8 cellular contexts compared by ENCODE assay signal in the genomic region with DNA sequence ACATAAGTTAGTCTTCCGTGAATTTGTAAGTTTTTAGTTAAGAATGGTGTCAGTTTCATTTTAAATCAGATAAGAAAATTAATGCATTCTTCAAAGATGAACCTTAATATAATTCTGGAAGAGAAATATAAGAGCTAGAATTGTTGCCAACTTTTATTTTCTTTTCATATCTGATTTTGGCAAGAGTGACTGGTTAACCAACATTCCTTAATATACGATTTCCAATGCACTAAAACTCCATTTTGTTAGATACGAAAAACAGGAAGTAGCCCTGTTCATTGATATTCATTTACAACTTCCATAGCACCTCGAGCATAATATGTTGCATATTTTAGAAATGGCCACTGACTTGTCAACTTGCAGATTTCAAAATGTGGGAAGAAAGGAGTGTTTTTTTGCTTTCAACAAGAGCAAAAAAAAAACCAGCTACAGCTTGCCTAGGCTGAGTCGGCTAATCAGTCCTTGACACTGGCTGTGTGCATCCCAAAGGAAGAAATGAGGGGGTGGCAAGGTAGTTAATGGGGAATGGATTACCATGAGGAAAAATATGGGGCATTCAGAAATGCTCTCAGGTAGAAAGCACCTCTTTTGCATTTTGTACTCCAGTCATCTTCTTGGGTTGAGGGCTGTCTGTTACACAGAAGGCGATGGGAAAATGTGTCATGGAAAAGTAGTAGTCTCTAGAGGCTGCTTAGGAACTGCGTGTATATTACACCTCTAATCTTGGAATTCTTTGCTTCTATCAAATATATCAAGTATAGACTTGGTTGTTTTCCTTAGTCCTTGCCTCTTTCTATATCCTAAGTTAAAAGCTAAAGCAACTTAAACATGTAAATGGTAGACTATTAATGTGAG. TPM values are rescaled to one million over a fixed set of nuclear protein-coding genes. Genes with fewer than 3 reads are reported as not detected.
DNase-seq lines count a peak whose midpoint lies in the region; ATAC-seq, FAIRE-seq and TF ChIP-seq lines count a peak whose summit lies in the region.

No MANE protein-coding gene starts in this region.

- DNase-seq in GM12891 (ENCODE audit: insufficient read length, low spot score) (no peak), Peyer's patch (no peak), trophoblast cell (peak in 1 of 2 donors; percentile 49), ureter (ENCODE audit: low spot score) (no peak)
- DNase-seq in effector memory CD8-positive, alpha-beta T cell = no peak

- no peak overlapping the region for H3K14ac ChIP-seq in trophoblast cell (ENCODE audit: low read length)

- peaks cover 46 to 57% of the 10 kb centered on the region in 2 donors for H3K4me1 Mint-ChIP-seq in effector memory CD8-positive, alpha-beta T cell (ENCODE audit: low read depth in 2 of 2)

- no peak overlapping the region for H2AK5ac ChIP-seq in trophoblast cell (ENCODE audit: low read length)

- ATAC-seq in effector memory CD8-positive, alpha-beta T cell (replicated peaks) = no peak
- no peak for ATAC-seq in gastroesophageal sphincter
- ATAC-seq in GM18868 (IDR thresholded peaks at IDR 0.05; ENCODE audit: unreplicated experiment) = no peak
- no peak for ATAC-seq in esophagus mucosa

- H3K27me3 ChIP-seq in Peyer's patch (no peaks in the 10 kb centered on the region), trophoblast cell (ENCODE audit: insufficient read depth, low read length) (no peaks in the 10 kb centered on the region), gastroesophageal sphincter (no peaks in the 10 kb centered on the region)

- no peak overlapping the region for H3K4me2 ChIP-seq in trophoblast cell (ENCODE audit: low read length)

- H3K36me3 Mint-ChIP-seq in effector memory CD8-positive, alpha-beta T cell (ENCODE audit: insufficient read depth) = peaks cover 21% of the 10 kb centered on the region

- peak overlapping the region; percentile 81 for H3K4ac ChIP-seq in trophoblast cell (ENCODE audit: low read depth, low read length)

- no peak overlapping the region for H3K23ac ChIP-seq in trophoblast cell (ENCODE audit: low read length)

- peak overlapping the region; percentile 6 for H2BK120ac ChIP-seq in trophoblast cell (ENCODE audit: insufficient read depth, low read length, poor library complexity)

- no peak overlapping the region for H4K12ac ChIP-seq in trophoblast cell (ENCODE audit: low read depth, low read length)

- TF ChIP-seq CTCF in Peyer's patch (IDR thresholded peaks at IDR 0.05) (peak in 1 of 6 experiments; percentile 3), gastroesophageal sphincter (IDR thresholded peaks at IDR 0.05) (no peak)

- H3K18ac ChIP-seq in trophoblast cell (ENCODE audit: low read length) = no peak overlapping the region

- TF ChIP-seq POLR2A in GM12891 (IDR thresholded peaks at IDR 0.05; ENCODE audit: low read depth, low read length) (no peak), Peyer's patch (IDR thresholded peaks at IDR 0.05) (no peak), gastroesophageal sphincter (IDR thresholded peaks at IDR 0.05) (no peak)

- no peak overlapping the region for H2BK12ac ChIP-seq in trophoblast cell (ENCODE audit: low read length)

- H4K8ac ChIP-seq in trophoblast cell (ENCODE audit: low read depth, low read length) = no peak overlapping the region

- no CpG with 5 or more reads among the region's 7 CpGs for WGBS in trophoblast cell (ENCODE audit: extremely low coverage, insufficient coverage, insufficient read length)
- WGBS in gastroesophageal sphincter (ENCODE audit: low coverage in 1 of 2), 2 donors = 68 to 70% methylated on average over 7 of the region's 7 CpGs

- H3K27ac ChIP-seq in Peyer's patch (peak overlapping the region in 2 of 4 donors; percentile 97 to 98), trophoblast cell (ENCODE audit: low read depth, low read length) (no peak overlapping the region), gastroesophageal sphincter (peak overlapping the region in 1 of 4 donors; percentile 22)

- H3K36me3 ChIP-seq in Peyer's patch (no peaks in the 10 kb centered on the region), trophoblast cell (ENCODE audit: control insufficient read depth in 1 of 2, insufficient read depth in 2 of 2, low read length in 2 of 2) (no peaks in the 10 kb centered on the region), gastroesophageal sphincter (no peaks in the 10 kb centered on the region)

- no peak overlapping the region for H4K91ac ChIP-seq in trophoblast cell (ENCODE audit: low read depth, low read length)

- TF ChIP-seq EP300 in gastroesophageal sphincter (IDR thresholded peaks at IDR 0.05) = no peak

- peaks cover 0 to 22% (median 7%) of the 10 kb centered on the region in 4 donors for H3K4me1 ChIP-seq in Peyer's patch
- peaks cover 3 to 14% of the 10 kb centered on the region in 2 experiments for H3K4me1 ChIP-seq in trophoblast cell (ENCODE audit: control insufficient read depth in 1 of 2, insufficient read depth in 2 of 2, low read length in 2 of 2)
- peaks cover 0 to 50% (median 5%) of the 10 kb centered on the region in 3 donors for H3K4me1 ChIP-seq in gastroesophageal sphincter

- H3K4me3 ChIP-seq in Peyer's patch (peak overlapping the region; percentile 5 to 18 (median 10)), trophoblast cell (ENCODE audit: low read depth, low read length) (no peak overlapping the region), gastroesophageal sphincter (peak overlapping the region in 1 of 2 donors; percentile 13)

- no peak overlapping the region for H2AFZ ChIP-seq in trophoblast cell (ENCODE audit: insufficient read depth, low read length, poor library complexity)

- H2BK5ac ChIP-seq in trophoblast cell (ENCODE audit: low read depth, low read length, poor library complexity) = no peak overlapping the region

- H3K9me3 ChIP-seq in Peyer's patch = no peaks in the 10 kb centered on the region
- no peaks in the 10 kb centered on the region for H3K9me3 ChIP-seq in trophoblast cell (ENCODE audit: insufficient read depth, low read depth, low read length)
- H3K9me3 ChIP-seq in gastroesophageal sphincter = no peaks in the 10 kb centered on the region

- peak overlapping the region; percentile 49 to 81 for H3K27ac Mint-ChIP-seq in effector memory CD8-positive, alpha-beta T cell

- peak overlapping the region; percentile 70 to 82 for H3K4me3 Mint-ChIP-seq in effector memory CD8-positive, alpha-beta T cell

- H3K9ac ChIP-seq in trophoblast cell (ENCODE audit: low read length) = no peak overlapping the region

- FAIRE-seq in GM12891 (lab: Jason Lieb, UNC) = peak; percentile 56

- peaks cover 19% of the 10 kb centered on the region for H3K79me2 ChIP-seq in trophoblast cell (ENCODE audit: control insufficient read depth, insufficient read depth, low read length, poor library complexity)

- H3K27me3 Mint-ChIP-seq in effector memory CD8-positive, alpha-beta T cell = no peaks in the 10 kb centered on the region

- H3K79me1 ChIP-seq in trophoblast cell (ENCODE audit: low read length) = peaks cover 21% of the 10 kb centered on the region

- no peaks in the 10 kb centered on the region for H3K9me3 Mint-ChIP-seq in effector memory CD8-positive, alpha-beta T cell

TF ChIP-seq in GM12891, 5 proteins besides CTCF, POLR2A, EP300 and RAD21:
- TF ChIP-seq PAX5 (IDR thresholded peaks at IDR 0.05; ENCODE audit: insufficient read depth, low read length, severe bottlenecking) (no peak), POLR2AphosphoS5 (IDR thresholded peaks at IDR 0.05; ENCODE audit: low read depth, low read length) (no peak), POU2F2 (IDR thresholded peaks at IDR 0.05; ENCODE audit: low read depth, low read length) (no peak), SPI1 (IDR thresholded peaks at IDR 0.05; ENCODE audit: low read depth, low read length) (peak; percentile 71), TAF1 (IDR thresholded peaks at IDR 0.05; ENCODE audit: low read depth, low read length) (no peak)

RNA-seq across cellular contexts. Expression of a gene that starts 3.9 kb away (rescaled TPM):
- 1.7 TPM for polyA plus RNA-seq in GM12891 (2012; ENCODE audit: low read depth, missing spikeins)
- total RNA-seq in Peyer's patch (10 to 100 TPM; 12.8 to 55.3 (median 17.4) TPM), ureter (26.7 TPM), gastroesophageal sphincter (10 to 100 TPM in 2 of 4 donors, 1 to 10 TPM in 2; 7.6 to 16.0 (median 9.7) TPM), esophagus mucosa (15.5 TPM)
- 13.4 and 13.5 TPM in 2 replicates for polyA plus RNA-seq in trophoblast cell (2013)
